8 cellular contexts compared by ENCODE assay signal in genomic region chr12:69254046-69254445, GRCh38. TPM values are rescaled to one million over a fixed set of nuclear protein-coding genes. Genes with fewer than 3 reads are reported as not detected.
DNase-seq lines count a peak whose midpoint lies in the region; ATAC-seq and TF ChIP-seq lines count a peak whose summit lies in the region.

No MANE protein-coding gene starts in this region.

- peaks cover 40% of the 10 kb centered on the region for H4K20me1 ChIP-seq in OCI-LY3 (ENCODE audit: insufficient read depth, low read length)

- POLR2A ChIA-PET in BJ (lab: Charles Lee), result no interaction called here

- ATAC-seq in HG03095 (IDR thresholded peaks at IDR 0.05; ENCODE audit: unreplicated experiment), result peak; percentile 62

- no peak overlapping the region for H3K18ac ChIP-seq in mesendoderm (ENCODE audit: low read length)

- H3K4me2 ChIP-seq in OCI-LY3 (ENCODE audit: low read length), result no peak overlapping the region
- no peak overlapping the region for H3K4me2 ChIP-seq in mesendoderm (ENCODE audit: low read length)

- no peak overlapping the region for H2BK5ac ChIP-seq in mesendoderm (ENCODE audit: low read length)

- H2BK120ac ChIP-seq in mesendoderm (ENCODE audit: low read depth, low read length), result no peak overlapping the region

- H3K4me1 ChIP-seq in OCI-LY3 (ENCODE audit: low read length), result peaks cover 30% of the 10 kb centered on the region
- H3K4me1 ChIP-seq in colonic mucosa, result no peaks in the 10 kb centered on the region
- no peaks in the 10 kb centered on the region for H3K4me1 ChIP-seq in mesendoderm (ENCODE audit: control insufficient read depth, low read depth, low read length)

- in situ Hi-C loops in GM13977 (cut with MboI; ENCODE audit: low pct_unique_long_range_greater_than_20kb, low sequenced_read_pairs, unreplicated experiment), result loop anchor here (10.0 kb wide), 1 partner anchor 99 kb away; no protein-coding TSS in a partner anchor

- no peak overlapping the region for H4K5ac ChIP-seq in mesendoderm (ENCODE audit: low read length)

- H3K27me3 ChIP-seq in BJ (ENCODE audit: control insufficient read depth, insufficient read depth, low read length) (no peaks in the 10 kb centered on the region), OCI-LY3 (ENCODE audit: low read depth, low read length) (no peaks in the 10 kb centered on the region), colonic mucosa (no peaks in the 10 kb centered on the region), mesendoderm (ENCODE audit: insufficient read depth, low read length, poor library complexity) (no peaks in the 10 kb centered on the region)

- H3K4me3 ChIP-seq in BJ (ENCODE audit: low read depth, low read length) (no peak overlapping the region), OCI-LY3 (ENCODE audit: low read length) (no peak overlapping the region), colonic mucosa (no peak overlapping the region), mesendoderm (ENCODE audit: low read length) (no peak overlapping the region)

- H3K36me3 ChIP-seq in BJ (ENCODE audit: control insufficient read depth, insufficient read depth, low read length) (peaks cover 8% of the 10 kb centered on the region), OCI-LY3 (replicated peaks; ENCODE audit: low read depth, low read length) (peaks cover 42% of the 10 kb centered on the region), colonic mucosa (peaks cover 15% of the 10 kb centered on the region), mesendoderm (ENCODE audit: control insufficient read depth, insufficient read depth, low read length) (peaks cover 7% of the 10 kb centered on the region)

- CTCF ChIA-PET in BJ (lab: Yijun Ruan, JAX), result interaction anchor here (0.6 to 3.5 kb wide), 15 partner anchors 9 to 977 kb away, joined by 3 to 23 read pairs (median 4); no protein-coding TSS in a partner anchor

- intact Hi-C loops in colonic mucosa (cut with DNase I), result no loop called here

- no peak overlapping the region for H3K4ac ChIP-seq in mesendoderm (ENCODE audit: low read depth, low read length)

- no peak overlapping the region for H3K23ac ChIP-seq in mesendoderm (ENCODE audit: low read length)

- H4K8ac ChIP-seq in mesendoderm (ENCODE audit: low read depth, low read length), result no peak overlapping the region

- H2BK15ac ChIP-seq in mesendoderm (replicated peaks; ENCODE audit: low read depth), result no peak overlapping the region

- no peaks in the 10 kb centered on the region for H3K9me3 ChIP-seq in OCI-LY3 (ENCODE audit: insufficient read depth, low read length)
- H3K9me3 ChIP-seq in colonic mucosa, result no peaks in the 10 kb centered on the region

- H3K27ac ChIP-seq in OCI-LY3 (ENCODE audit: low read length) (no peak overlapping the region), colonic mucosa (no peak overlapping the region), mesendoderm (ENCODE audit: low read depth, low read length) (no peak overlapping the region)

- DNase-seq in BJ (ENCODE audit: low read depth), result no peak
- DNase-seq in GM13977 (ENCODE audit: low spot score), result peak; percentile 39
- no peak for DNase-seq in colonic mucosa
- peak; percentile 75 for DNase-seq in mesendoderm
- no peak for DNase-seq in NCI-H187 treated with DMSO at 0.1 percent for 48 hours (lab: John Stamatoyannopoulos, UW)
- no peak for DNase-seq in ureter (ENCODE audit: low spot score)

- H3K79me2 ChIP-seq in OCI-LY3 (ENCODE audit: low read length), result peaks cover 79% of the 10 kb centered on the region
- H3K79me2 ChIP-seq in mesendoderm (ENCODE audit: control insufficient read depth, insufficient read depth, low read length), result peaks cover 34% of the 10 kb centered on the region

- no peak overlapping the region for H2AFZ ChIP-seq in OCI-LY3 (ENCODE audit: low read depth, low read length)

- no peak overlapping the region for H2AK5ac ChIP-seq in mesendoderm (ENCODE audit: low read length)

- H3K79me1 ChIP-seq in mesendoderm (ENCODE audit: low read length), result peaks cover 8% of the 10 kb centered on the region

- H3K56ac ChIP-seq in mesendoderm (ENCODE audit: low read length), result no peak overlapping the region

- TF ChIP-seq CTCF in BJ (IDR thresholded peaks at IDR 0.05; ENCODE audit: insufficient read depth, low read depth, low read length), result peak; percentile 60
- peak; percentile 67 for TF ChIP-seq CTCF in GM13977 (IDR thresholded peaks at IDR 0.05; ENCODE audit: extremely low read depth, insufficient read depth, missing control alignments)
- TF ChIP-seq CTCF in OCI-LY3 (IDR thresholded peaks at IDR 0.05; ENCODE audit: low read depth, low read length), result peak; percentile 84
- peak; percentile 56 for TF ChIP-seq CTCF in colonic mucosa (IDR thresholded peaks at IDR 0.05)

- H3K9ac ChIP-seq in OCI-LY3 (ENCODE audit: low read length) (no peak overlapping the region), colonic mucosa (ENCODE audit: low read depth in 2 of 2, low read length in 2 of 2) (no peak overlapping the region), mesendoderm (ENCODE audit: low read length) (no peak overlapping the region)

RNA-seq across cellular contexts. Expression of gene CPSF6, which starts 14.7 kb away (rescaled TPM):
- polyA plus RNA-seq in BJ (2011; rRNA removed), result 33.7 and 37.3 TPM in 2 replicates
- polyA minus RNA-seq in BJ (2011; rRNA and poly(A)+ RNA removed), result 25.1 and 39.6 TPM in 2 replicates
- total RNA-seq in colonic mucosa (10 to 100 TPM; 46.7 to 61.3 TPM), ureter (94.0 TPM)
- 112 TPM for polyA plus RNA-seq in mesendoderm (2013, experiment 1 of 2)
- 113 TPM for polyA plus RNA-seq in mesendoderm (2013, experiment 2 of 2)

Comparison
In these comparisons a context has a peak if more than half of its experiments do, and no peak if none do; other contexts are left out.
1. DNase-seq: peak in GM13977 (single experiment) and mesendoderm (single experiment); none in BJ (single experiment), colonic mucosa (single experiment), NCI-H187 treated with DMSO at 0.1 percent for 48 hours (single experiment) and ureter (single experiment).
2. Peak in every context shown above with its lines, with median percentiles within 50 percentile points of each other: CTCF ChIP-seq.